Comparison of ENCODE assay signal across 19 cellular contexts in genomic region chr12:3580071-3580749, GRCh38.
"Had no signal": no experiment of that assay in that cellular context is flagged by ENCODE, and none has a peak within 500 bp of the region (broad histone marks: within the 10 kb centered on the region; RNA-seq: fewer than 3 reads in every experiment).

No MANE protein-coding gene starts in this region.

- H3K27me3 ChIP-seq: testis, tibial nerve, upper lobe of right lung had no signal

- ATAC-seq: esophagus mucosa; heart right ventricle; left lobe of liver; natural killer cell; sciatic nerve; stimulated activated naive B cell treated with anti-CD40 and anti-IgM and Interleukin-4, amounts not matched to agents 10 μg/mL and 1 μg/mL and 100 μg/mL, for 72 hours; stimulated activated naive CD8-positive, alpha-beta T cell treated with anti-CD3 and anti-CD28 coated beads, Interleukin-15, amount 100 ng/mL, for 72 hours; upper lobe of right lung had no signal

- H3K27me3 Mint-ChIP-seq: stimulated activated naive CD8-positive, alpha-beta T cell treated with anti-CD3 and anti-CD28 coated beads, Interleukin-15, amount 100 ng/mL, for 72 hours had no signal

- H3K27ac ChIP-seq: coronary artery, heart right ventricle, spleen, testis, tibial nerve, upper lobe of right lung had no signal

- H3K4me1 Mint-ChIP-seq: natural killer cell; stimulated activated naive B cell treated with anti-CD40 and anti-IgM and Interleukin-4, amounts not matched to agents 10 μg/mL and 1 μg/mL and 100 μg/mL, for 72 hours; stimulated activated naive CD8-positive, alpha-beta T cell treated with anti-CD3 and anti-CD28 coated beads, Interleukin-15, amount 100 ng/mL, for 72 hours had no signal

- H3K4me1 ChIP-seq: heart right ventricle, spleen, testis, tibial nerve, upper lobe of right lung had no signal

- DNase-seq: effector CD4-positive, alpha-beta T cell; heart right ventricle; hypothalamus; natural killer cell; spleen; stimulated activated CD4-positive, alpha-beta T cell treated with anti-CD3 and anti-CD28 coated beads, Interleukin-15, amount 100 ng/mL, for 24 hours; stimulated activated CD4-positive, alpha-beta T cell treated with anti-CD3 and anti-CD28 coated beads, Interleukin-1b, Interleukin-23, amount 100 ng/mL, for 48 hours; stimulated activated CD4-positive, alpha-beta T cell treated with anti-CD3 and anti-CD28 coated beads, Interleukin-4, amount 100 ng/mL, for 4 hours; stimulated activated naive B cell treated with anti-CD40 and anti-IgM and Interleukin-4, amounts not matched to agents 10 μg/mL and 1 μg/mL and 100 μg/mL, for 72 hours; stimulated activated naive CD8-positive, alpha-beta T cell treated with anti-CD3 and anti-CD28 coated beads, Interleukin-15, amount 100 ng/mL, for 72 hours; testis; upper lobe of right lung had no signal

- H3K36me3 ChIP-seq: heart right ventricle, spleen, tibial nerve, upper lobe of right lung had no signal

- H3K9me3 Mint-ChIP-seq: natural killer cell had no signal

- H3K27ac Mint-ChIP-seq: natural killer cell; stimulated activated naive B cell treated with anti-CD40 and anti-IgM and Interleukin-4, amounts not matched to agents 10 μg/mL and 1 μg/mL and 100 μg/mL, for 72 hours had no signal

- FAIRE-seq: frontal cortex, islet of Langerhans had no signal

- H3K4me3 Mint-ChIP-seq: natural killer cell; stimulated activated naive B cell treated with anti-CD40 and anti-IgM and Interleukin-4, amounts not matched to agents 10 μg/mL and 1 μg/mL and 100 μg/mL, for 72 hours; stimulated activated naive CD8-positive, alpha-beta T cell treated with anti-CD3 and anti-CD28 coated beads, Interleukin-15, amount 100 ng/mL, for 72 hours had no signal

- H3K9me3 ChIP-seq: testis, upper lobe of right lung had no signal

- H3K4me3 ChIP-seq: coronary artery, heart right ventricle, spleen, testis, tibial nerve, upper lobe of right lung had no signal

- H3K36me3 Mint-ChIP-seq: natural killer cell; stimulated activated naive B cell treated with anti-CD40 and anti-IgM and Interleukin-4, amounts not matched to agents 10 μg/mL and 1 μg/mL and 100 μg/mL, for 72 hours had no signal
